8 cellular contexts compared by ENCODE assay signal in the genomic region with DNA sequence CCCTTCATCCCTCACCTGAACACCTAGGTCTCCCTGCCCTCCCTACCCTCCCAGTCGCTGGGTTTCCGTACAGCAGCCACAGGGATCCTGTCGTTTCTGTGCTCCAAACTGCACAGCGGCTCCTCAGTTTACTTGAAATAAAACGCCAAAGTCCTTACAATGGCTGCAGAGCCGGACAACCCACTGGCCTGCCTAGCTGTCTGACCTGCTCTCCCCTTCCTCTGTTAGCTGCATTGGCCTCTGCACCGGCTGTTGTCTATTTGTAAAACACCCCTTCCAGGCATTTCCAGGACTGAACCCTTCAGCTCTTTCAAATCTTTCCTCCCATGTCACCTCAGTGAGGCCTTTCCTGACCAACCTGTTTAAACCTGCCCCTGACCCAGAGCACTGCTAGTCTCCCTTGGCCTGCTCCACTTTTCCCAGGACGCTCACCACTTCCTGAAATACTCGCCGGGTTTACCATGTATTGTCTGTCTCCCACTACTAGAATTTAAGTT. TPM values are rescaled to one million over a fixed set of nuclear protein-coding genes. Genes with fewer than 3 reads are reported as not detected.
DNase-seq lines count a peak whose midpoint lies in the region; ATAC-seq and TF ChIP-seq lines count a peak whose summit lies in the region.

No MANE protein-coding gene starts in this region.

- H3K9me3 ChIP-seq in OCI-LY7 (ENCODE audit: low read length) (no peaks in the 10 kb centered on the region), endocrine pancreas (ENCODE audit: control insufficient read depth, low read length) (no peaks in the 10 kb centered on the region)

- peak overlapping the region; percentile 84 for H3K4me3 ChIP-seq in OCI-LY7 (ENCODE audit: low read depth, low read length, poor library complexity, severe bottlenecking)
- peak overlapping the region; percentile 64 for H3K4me3 ChIP-seq in endocrine pancreas (ENCODE audit: control insufficient read depth, insufficient read depth, low read length)

- CTCF ChIA-PET in OCI-LY7 (lab: Charles Lee; ENCODE audit: unreplicated experiment): interaction anchor here (0.6 kb wide), 1 partner anchor 1012 kb away, joined by 3 read pairs; no protein-coding TSS in a partner anchor

- DNase-seq in DMS53 treated with DMSO at 0.1 percent for 48 hours (lab: John Stamatoyannopoulos, UW; ENCODE audit: unreplicated experiment) (peak; percentile 63), OCI-LY7 (ENCODE audit: low spot score) (no peak), posterior vena cava (ENCODE audit: low spot score) (peak; percentile 69), mucosa of gallbladder (ENCODE audit: low spot score) (no peak)
- DNase-seq in effector CD4-positive, alpha-beta T cell: no peak

- peak overlapping the region; percentile 88 for H3K4me2 ChIP-seq in OCI-LY7 (ENCODE audit: low read length)

- H3K36me3 ChIP-seq in OCI-LY7 (ENCODE audit: insufficient read depth, low read length): peaks cover 5% of the 10 kb centered on the region; the same call in 1 of the 2 replicates
- no peaks in the 10 kb centered on the region for H3K36me3 ChIP-seq in endocrine pancreas (ENCODE audit: control insufficient read depth, insufficient read depth, low read length)

- H3K9ac ChIP-seq in endocrine pancreas (ENCODE audit: control insufficient read depth, insufficient read depth, low read length): peak overlapping the region; percentile 91

- no peak overlapping the region for H2AFZ ChIP-seq in OCI-LY7 (ENCODE audit: low read length)

- intact Hi-C loops in OCI-LY7 (cut with micrococcal nuclease; ENCODE audit: unreplicated experiment): loop anchor here (2.0 kb wide), 2 partner anchors 19 to 49 kb away; a partner anchor contains a TSS
- intact Hi-C loops in posterior vena cava (cut with DNase I): no loop called here

- H4K20me1 ChIP-seq in OCI-LY7 (ENCODE audit: insufficient read depth, low read length): no peaks in the 10 kb centered on the region

- no peaks in the 10 kb centered on the region for H3K27me3 ChIP-seq in endocrine pancreas (ENCODE audit: control insufficient read depth, insufficient read depth, low read length)

- H3K4me1 ChIP-seq in OCI-LY7 (ENCODE audit: insufficient read depth, low read length, poor library complexity, severe bottlenecking) (peaks cover 79% of the 10 kb centered on the region), endocrine pancreas (ENCODE audit: control insufficient read depth, insufficient read depth, low read length) (peaks cover 18% of the 10 kb centered on the region)

- peaks cover 40% of the 10 kb centered on the region for H3K79me2 ChIP-seq in OCI-LY7 (ENCODE audit: insufficient read depth, low read depth, low read length)

- POLR2A ChIA-PET in OCI-LY7 (lab: Charles Lee): interaction anchor here (2.3 kb wide), 1 partner anchor 10 kb away, joined by 16 read pairs; no protein-coding TSS in a partner anchor

- no peak for TF ChIP-seq CTCF in OCI-LY7 (conservative IDR thresholded peaks at IDR 0.05; ENCODE audit: low read length)

- ATAC-seq in GM19452 (IDR thresholded peaks at IDR 0.05; ENCODE audit: unreplicated experiment) (no peak), HG03045 (IDR thresholded peaks at IDR 0.05; ENCODE audit: unreplicated experiment) (no peak)

- H3K9me2 ChIP-seq in OCI-LY7 (ENCODE audit: insufficient read depth, low read length): no peaks in the 10 kb centered on the region

- BruUV-seq in OCI-LY7 (replicated peaks; lab: Mats Ljungman, UMichigan): no TSS peak

- H3K27ac ChIP-seq in OCI-LY7 (ENCODE audit: low read depth, low read length, poor library complexity, severe bottlenecking): peak overlapping the region; percentile 96

RNA-seq across cellular contexts. Expression of a gene that starts 9.1 kb away (rescaled TPM):
- 65.2 and 75.4 TPM in 2 replicates for total RNA-seq in OCI-LY7 (2014; rRNA removed; shearing (Covaris generic))
- total RNA-seq in OCI-LY7 (2022) (95.2 and 103 TPM in 2 replicates), posterior vena cava (100 to 1,000 TPM; 150 to 160 TPM), mucosa of gallbladder (145 TPM)

RNA-seq across cellular contexts. Expression of a gene that starts 49.4 kb away (rescaled TPM):
- total RNA-seq in OCI-LY7 (2014; rRNA removed; shearing (Covaris generic)): 58.4 and 59.0 TPM in 2 replicates
- total RNA-seq in OCI-LY7 (2022): 69.2 and 79.1 TPM in 2 replicates
- total RNA-seq in posterior vena cava: 10 to 100 TPM; 21.2 to 22.2 TPM
- total RNA-seq in mucosa of gallbladder: 34.7 TPM

Comparison
In these comparisons a context has a peak if more than half of its experiments do, and no peak if none do; other contexts are left out.
1. DNase-seq: peak in DMS53 treated with DMSO at 0.1 percent for 48 hours (single experiment) and posterior vena cava (single experiment); none in OCI-LY7 (single experiment), mucosa of gallbladder (single experiment) and effector CD4-positive, alpha-beta T cell (single experiment).